Comparison of ENCODE assay signal across 1 cellular context in genomic region chr22:30891781-30892180, GRCh38.
TF ChIP-seq lines count a peak whose summit lies in the region.

No MANE protein-coding gene starts in this region.

TF ChIP-seq in HEK293, 187 proteins besides CTCF, POLR2A, EP300 and RAD21 (continued from another document):
- TF ChIP-seq, protein P1, sequence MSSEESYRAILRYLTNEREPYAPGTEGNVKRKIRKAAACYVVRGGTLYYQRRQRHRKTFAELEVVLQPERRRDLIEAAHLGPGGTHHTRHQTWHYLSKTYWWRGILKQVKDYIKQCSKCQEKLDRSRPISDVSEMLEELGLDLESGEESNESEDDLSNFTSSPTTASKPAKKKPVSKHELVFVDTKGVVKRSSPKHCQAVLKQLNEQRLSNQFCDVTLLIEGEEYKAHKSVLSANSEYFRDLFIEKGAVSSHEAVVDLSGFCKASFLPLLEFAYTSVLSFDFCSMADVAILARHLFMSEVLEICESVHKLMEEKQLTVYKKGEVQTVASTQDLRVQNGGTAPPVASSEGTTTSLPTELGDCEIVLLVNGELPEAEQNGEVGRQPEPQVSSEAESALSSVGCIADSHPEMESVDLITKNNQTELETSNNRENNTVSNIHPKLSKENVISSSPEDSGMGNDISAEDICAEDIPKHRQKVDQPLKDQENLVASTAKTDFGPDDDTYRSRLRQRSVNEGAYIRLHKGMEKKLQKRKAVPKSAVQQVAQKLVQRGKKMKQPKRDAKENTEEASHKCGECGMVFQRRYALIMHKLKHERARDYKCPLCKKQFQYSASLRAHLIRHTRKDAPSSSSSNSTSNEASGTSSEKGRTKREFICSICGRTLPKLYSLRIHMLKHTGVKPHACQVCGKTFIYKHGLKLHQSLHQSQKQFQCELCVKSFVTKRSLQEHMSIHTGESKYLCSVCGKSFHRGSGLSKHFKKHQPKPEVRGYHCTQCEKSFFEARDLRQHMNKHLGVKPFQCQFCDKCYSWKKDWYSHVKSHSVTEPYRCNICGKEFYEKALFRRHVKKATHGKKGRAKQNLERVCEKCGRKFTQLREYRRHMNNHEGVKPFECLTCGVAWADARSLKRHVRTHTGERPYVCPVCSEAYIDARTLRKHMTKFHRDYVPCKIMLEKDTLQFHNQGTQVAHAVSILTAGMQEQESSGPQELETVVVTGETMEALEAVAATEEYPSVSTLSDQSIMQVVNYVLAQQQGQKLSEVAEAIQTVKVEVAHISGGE (tag by site-specific recombination; conservative IDR thresholded peaks at IDR 0.05; ENCODE audit: low read depth) = no peak
